ENCODE assay signal across 16 cellular contexts in the genomic region with DNA sequence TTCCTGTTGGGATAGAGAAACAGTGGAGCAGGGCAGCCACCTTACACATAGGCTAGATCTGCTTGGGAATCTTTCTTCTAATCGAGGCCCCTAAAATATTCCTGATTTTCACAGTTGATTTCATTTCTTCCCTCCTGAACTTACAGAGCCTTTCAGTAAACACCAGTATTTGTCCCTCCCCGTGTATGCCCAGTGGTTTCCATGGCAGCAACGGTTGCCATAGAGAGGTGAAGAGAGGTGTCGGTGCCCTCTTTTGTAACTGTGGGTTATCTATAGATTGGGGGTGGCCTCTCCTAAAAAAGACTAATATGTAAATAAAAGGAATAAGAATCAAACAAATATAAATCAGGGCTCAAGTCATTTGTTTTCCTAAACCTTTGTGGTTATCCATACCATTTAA. TPM values are rescaled to one million over a fixed set of nuclear protein-coding genes. Genes with fewer than 3 reads are reported as not detected.
DNase-seq lines count a peak whose midpoint lies in the region; ATAC-seq, FAIRE-seq and TF ChIP-seq lines count a peak whose summit lies in the region.
"Had no signal": no experiment of that assay in that cellular context is flagged by ENCODE, and none has a peak within 500 bp of the region (broad histone marks: within the 10 kb centered on the region; RNA-seq: fewer than 3 reads in every experiment).

No MANE protein-coding gene starts in this region.

- 44 to 74% methylated on average over 2 to 4 of the region's 4 CpGs for whole genome bisulfite sequencing in transverse colon (ENCODE audit: low coverage in 1 of 2), 2 donors

- TF ChIP-seq EP300 in transverse colon (IDR thresholded peaks at IDR 0.05; ENCODE audit: low read depth) = no peak

- H3K36me3 ChIP-seq in transverse colon = no peaks in the 10 kb centered on the region
- H3K36me3 ChIP-seq: gastrocnemius medialis, spleen had no signal

- no peak for TF ChIP-seq CTCF in transverse colon (IDR thresholded peaks at IDR 0.05)

- H3K4me1 ChIP-seq in transverse colon = peaks cover 0 to 4% (median 2%) of the 10 kb centered on the region in 4 donors
- H3K4me1 ChIP-seq: gastrocnemius medialis, spleen had no signal

- no peak for TF ChIP-seq POLR2A in transverse colon (IDR thresholded peaks at IDR 0.05)

- H3K27me3 ChIP-seq in transverse colon = no peaks in the 10 kb centered on the region
- H3K27me3 ChIP-seq: gastrocnemius medialis had no signal

- no peak for ATAC-seq in HG02610 (IDR thresholded peaks at IDR 0.05; ENCODE audit: unreplicated experiment)
- ATAC-seq: activated CD4-positive, CD25-positive, alpha-beta regulatory T cell treated with anti-CD3 and anti-CD28 coated beads, Interleukin-2, amount 50 U/mL, for 24 hours; gastrocnemius medialis; stimulated activated effector memory CD8-positive, alpha-beta T cell treated with anti-CD3 and anti-CD28 coated beads, Interleukin-12 subunit alpha, Interleukin-12 subunit beta, amount 100 ng/mL, for 72 hours had no signal

- DNase-seq in DMS153 (lab: John Stamatoyannopoulos, UW) = peak; percentile 39
- peak; percentile 25 for DNase-seq in HPDE6-E6E7 (ENCODE audit: extremely low spot score)
- DNase-seq in NCI-H526 (lab: John Stamatoyannopoulos, UW) = peak; percentile 47 to 63
- DNase-seq in SHP77 treated with DMSO at 0.1 percent for 48 hours (lab: John Stamatoyannopoulos, UW) = no peak
- no peak for DNase-seq in transverse colon
- no peak for DNase-seq in T1000 (lab: John Stamatoyannopoulos, UW)
- DNase-seq: activated effector memory CD4-positive, alpha-beta T cell treated with anti-CD3 and anti-CD28 coated beads, Interleukin-2, amount 50 U/mL, for 16 hours; amniotic stem cell; gastrocnemius medialis; posterior cingulate gyrus; spleen; T-helper 2 cell had no signal

- H3K4me3 ChIP-seq in transverse colon = no peak overlapping the region
- H3K4me3 ChIP-seq: gastrocnemius medialis, spleen had no signal

- H3K9me3 ChIP-seq in transverse colon = no peaks in the 10 kb centered on the region
- H3K9me3 ChIP-seq: gastrocnemius medialis, spleen had no signal

- FAIRE-seq in islet of Langerhans (lab: Jason Lieb, UNC) = peak; percentile 49

- H3K27ac ChIP-seq in transverse colon = no peak overlapping the region
- H3K27ac ChIP-seq: gastrocnemius medialis, spleen had no signal

- in situ Hi-C loops in transverse colon (cut with MboI; ENCODE audit: low pct_ligation_motif_present in 1 of 4, low pct_unique_long_range_greater_than_20kb in 1 of 4, low sequenced_read_pairs in 3 of 4) = no loop called here

- intact Hi-C loops in transverse colon (cut with DNase I; ENCODE audit: low total_unique reads) = no loop called here

RNA-seq across cellular contexts. Expression of a gene that starts 35.3 kb away (rescaled TPM):
- 10 to 100 TPM in 1 of 4 donors, 1 to 10 TPM in 3; 4.9 to 11.5 (median 6.9) TPM for total RNA-seq in transverse colon

Comparison
In these comparisons a context has a peak if more than half of its experiments do, and no peak if none do; other contexts are left out.
1. DNase-seq: peak in DMS153 (single experiment), HPDE6-E6E7 (single experiment) and NCI-H526 (2 of 2); none in SHP77 treated with DMSO at 0.1 percent for 48 hours (single experiment), transverse colon (single experiment) and T1000 (single experiment).